Comparison of ENCODE assay signal across 8 cellular contexts in genomic region chr10:102113956-102114857, GRCh38. TPM values are rescaled to one million over a fixed set of nuclear protein-coding genes. Genes with fewer than 3 reads are reported as not detected.
A peak's percentile ranks its signal among the peaks of the same experiment; 100 is the strongest.
DNase-seq lines count a peak whose midpoint lies in the region; ATAC-seq and TF ChIP-seq lines count a peak whose summit lies in the region.

No MANE protein-coding gene starts in this region.

- peaks cover 50% of the 10 kb centered on the region for H3K4me1 ChIP-seq in thymus (ENCODE audit: control insufficient read depth, insufficient read depth, low read length)

- peaks cover 24% of the 10 kb centered on the region for H3K36me3 ChIP-seq in thymus (ENCODE audit: control insufficient read depth, insufficient read depth)

- no peaks in the 10 kb centered on the region for H3K9me3 ChIP-seq in thymus (ENCODE audit: control insufficient read depth)

- DNase-seq in DMS 273 treated with DMSO at 0.1 percent for 48 hours (lab: John Stamatoyannopoulos, UW) (peak; percentile 2), NCI-H524 treated with DMSO at 0.1 percent for 48 hours (lab: John Stamatoyannopoulos, UW) (peak; percentile 22), caudate nucleus (lab: John Stamatoyannopoulos, UW) (peak in 8 of 61 donors; percentile 17 to 64 (median 50)), lower leg skin (ENCODE audit: low spot score in 2 of 2) (peak in 1 of 2 donors; percentile 88), occipital lobe (lab: John Stamatoyannopoulos, UW) (no peak), pons (ENCODE audit: low spot score) (no peak)

- H3K27ac ChIP-seq in caudate nucleus (ENCODE audit: low read depth, low read length) (peak overlapping the region; percentile 62), thymus (ENCODE audit: low read depth) (peak overlapping the region; percentile 89)

- H3K4me3 ChIP-seq in lower leg skin (ENCODE audit: low read depth, poor library complexity, severe bottlenecking) = peak overlapping the region; percentile 36
- H3K4me3 ChIP-seq in thymus (ENCODE audit: low read length) = peak overlapping the region; percentile 81

- TF ChIP-seq CTCF in lower leg skin (IDR thresholded peaks at IDR 0.05) = no peak

- no peak for TF ChIP-seq POLR2A in lower leg skin (IDR thresholded peaks at IDR 0.05)

- ATAC-seq in GM21576 (IDR thresholded peaks at IDR 0.05; ENCODE audit: unreplicated experiment) = peak; percentile 1

- H3K27me3 ChIP-seq in thymus (ENCODE audit: control insufficient read depth, insufficient read depth) = no peaks in the 10 kb centered on the region

- WGBS in lower leg skin, 2 donors = 1 to 2% methylated on average over 18 to 40 of the region's 45 CpGs
- WGBS in thymus = under 1% methylated on average over 45 of the region's 45 CpGs

- intact Hi-C loops in lower leg skin (cut with DNase I; ENCODE audit: low total_unique reads) = no loop called here

RNA-seq across cellular contexts. Expression of gene LDB1, which starts 6.0 kb away (rescaled TPM):
- total RNA-seq in lower leg skin (100 to 1,000 TPM in 2 of 4 donors, 10 to 100 TPM in 2; 80.3 to 109 (median 102) TPM), occipital lobe (70.8 TPM)
- polyA plus RNA-seq in thymus = 42.7 TPM

RNA-seq across cellular contexts. Expression of gene PPRC1, which starts 18.6 kb away (rescaled TPM):
- total RNA-seq in lower leg skin (10 to 100 TPM; 23.5 to 48.1 (median 24.3) TPM), occipital lobe (8.4 TPM)
- polyA plus RNA-seq in thymus = 19.3 TPM

RNA-seq across cellular contexts. Expression of gene NOLC1, which starts 38.0 kb away (rescaled TPM):
- 10 to 100 TPM; 25.7 to 41.9 (median 39.1) TPM for total RNA-seq in lower leg skin
- 42.5 TPM for polyA plus RNA-seq in thymus
- 32.4 TPM for total RNA-seq in occipital lobe

RNA-seq across cellular contexts. Expression of gene HPS6, which starts 49.1 kb away (rescaled TPM):
- total RNA-seq in lower leg skin (10 to 100 TPM; 31.2 to 39.2 (median 35.4) TPM), occipital lobe (17.5 TPM)
- polyA plus RNA-seq in thymus = 8.7 TPM

RNA-seq across cellular contexts. Expression of gene ARMH3, which starts 58.2 kb away (rescaled TPM):
- total RNA-seq in lower leg skin (10 to 100 TPM; 15.2 to 57.4 (median 16.9) TPM), occipital lobe (25.1 TPM)
- polyA plus RNA-seq in thymus = 18.2 TPM

Comparison
In these comparisons a context has a peak if more than half of its experiments do, and no peak if none do; other contexts are left out.
1. DNase-seq: peak in DMS 273 treated with DMSO at 0.1 percent for 48 hours (single experiment) and NCI-H524 treated with DMSO at 0.1 percent for 48 hours (single experiment); none in occipital lobe (single experiment) and pons (single experiment).